2 cellular contexts compared by ENCODE assay signal in the genomic region with DNA sequence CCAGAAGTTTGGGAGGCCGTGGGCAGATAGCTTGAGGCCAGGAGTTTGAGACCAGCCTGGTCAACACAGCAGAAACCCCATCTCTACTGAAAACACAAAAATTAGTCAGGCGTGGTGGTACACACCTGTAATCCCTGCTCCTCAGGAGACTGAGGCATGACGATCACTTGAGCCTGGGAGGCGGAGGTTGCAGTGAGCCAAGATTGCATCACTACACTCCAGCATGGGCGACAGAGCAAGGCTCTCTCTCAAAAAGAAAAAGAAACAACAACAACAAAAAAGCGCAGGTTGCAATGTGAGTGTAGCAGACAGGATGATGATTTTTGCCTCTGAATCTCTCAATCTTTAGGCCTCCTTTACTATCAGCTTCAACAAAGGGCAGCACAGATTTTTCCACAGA.
TF ChIP-seq lines count a peak whose summit lies in the region.

No MANE protein-coding gene starts in this region.

TF ChIP-seq in GM23338, 12 proteins besides CTCF, POLR2A, EP300 and RAD21 (continued from another document):
- TF ChIP-seq, protein P1, sequence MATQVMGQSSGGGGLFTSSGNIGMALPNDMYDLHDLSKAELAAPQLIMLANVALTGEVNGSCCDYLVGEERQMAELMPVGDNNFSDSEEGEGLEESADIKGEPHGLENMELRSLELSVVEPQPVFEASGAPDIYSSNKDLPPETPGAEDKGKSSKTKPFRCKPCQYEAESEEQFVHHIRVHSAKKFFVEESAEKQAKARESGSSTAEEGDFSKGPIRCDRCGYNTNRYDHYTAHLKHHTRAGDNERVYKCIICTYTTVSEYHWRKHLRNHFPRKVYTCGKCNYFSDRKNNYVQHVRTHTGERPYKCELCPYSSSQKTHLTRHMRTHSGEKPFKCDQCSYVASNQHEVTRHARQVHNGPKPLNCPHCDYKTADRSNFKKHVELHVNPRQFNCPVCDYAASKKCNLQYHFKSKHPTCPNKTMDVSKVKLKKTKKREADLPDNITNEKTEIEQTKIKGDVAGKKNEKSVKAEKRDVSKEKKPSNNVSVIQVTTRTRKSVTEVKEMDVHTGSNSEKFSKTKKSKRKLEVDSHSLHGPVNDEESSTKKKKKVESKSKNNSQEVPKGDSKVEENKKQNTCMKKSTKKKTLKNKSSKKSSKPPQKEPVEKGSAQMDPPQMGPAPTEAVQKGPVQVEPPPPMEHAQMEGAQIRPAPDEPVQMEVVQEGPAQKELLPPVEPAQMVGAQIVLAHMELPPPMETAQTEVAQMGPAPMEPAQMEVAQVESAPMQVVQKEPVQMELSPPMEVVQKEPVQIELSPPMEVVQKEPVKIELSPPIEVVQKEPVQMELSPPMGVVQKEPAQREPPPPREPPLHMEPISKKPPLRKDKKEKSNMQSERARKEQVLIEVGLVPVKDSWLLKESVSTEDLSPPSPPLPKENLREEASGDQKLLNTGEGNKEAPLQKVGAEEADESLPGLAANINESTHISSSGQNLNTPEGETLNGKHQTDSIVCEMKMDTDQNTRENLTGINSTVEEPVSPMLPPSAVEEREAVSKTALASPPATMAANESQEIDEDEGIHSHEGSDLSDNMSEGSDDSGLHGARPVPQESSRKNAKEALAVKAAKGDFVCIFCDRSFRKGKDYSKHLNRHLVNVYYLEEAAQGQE (IDR thresholded peaks at IDR 0.05; ENCODE audit: unreplicated experiment): no peak
- TF ChIP-seq JUNB (IDR thresholded peaks at IDR 0.05; ENCODE audit: unreplicated experiment) (no peak), EZH2 (IDR thresholded peaks at IDR 0.05; ENCODE audit: low read depth, unreplicated experiment) (no peak), STAT1 (IDR thresholded peaks at IDR 0.05; ENCODE audit: unreplicated experiment) (no peak), NANOG (IDR thresholded peaks at IDR 0.05; ENCODE audit: borderline replicate concordance) (no peak), POLR2AphosphoS5 (IDR thresholded peaks at IDR 0.05; ENCODE audit: low read depth) (no peak), ZNF114 (CRISPR knock-in tag; IDR thresholded peaks at IDR 0.05) (no peak)
- TF ChIP-seq, protein P2, sequence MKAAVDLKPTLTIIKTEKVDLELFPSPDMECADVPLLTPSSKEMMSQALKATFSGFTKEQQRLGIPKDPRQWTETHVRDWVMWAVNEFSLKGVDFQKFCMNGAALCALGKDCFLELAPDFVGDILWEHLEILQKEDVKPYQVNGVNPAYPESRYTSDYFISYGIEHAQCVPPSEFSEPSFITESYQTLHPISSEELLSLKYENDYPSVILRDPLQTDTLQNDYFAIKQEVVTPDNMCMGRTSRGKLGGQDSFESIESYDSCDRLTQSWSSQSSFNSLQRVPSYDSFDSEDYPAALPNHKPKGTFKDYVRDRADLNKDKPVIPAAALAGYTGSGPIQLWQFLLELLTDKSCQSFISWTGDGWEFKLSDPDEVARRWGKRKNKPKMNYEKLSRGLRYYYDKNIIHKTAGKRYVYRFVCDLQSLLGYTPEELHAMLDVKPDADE (IDR thresholded peaks at IDR 0.05): no peak
- TF ChIP-seq, protein P3, sequence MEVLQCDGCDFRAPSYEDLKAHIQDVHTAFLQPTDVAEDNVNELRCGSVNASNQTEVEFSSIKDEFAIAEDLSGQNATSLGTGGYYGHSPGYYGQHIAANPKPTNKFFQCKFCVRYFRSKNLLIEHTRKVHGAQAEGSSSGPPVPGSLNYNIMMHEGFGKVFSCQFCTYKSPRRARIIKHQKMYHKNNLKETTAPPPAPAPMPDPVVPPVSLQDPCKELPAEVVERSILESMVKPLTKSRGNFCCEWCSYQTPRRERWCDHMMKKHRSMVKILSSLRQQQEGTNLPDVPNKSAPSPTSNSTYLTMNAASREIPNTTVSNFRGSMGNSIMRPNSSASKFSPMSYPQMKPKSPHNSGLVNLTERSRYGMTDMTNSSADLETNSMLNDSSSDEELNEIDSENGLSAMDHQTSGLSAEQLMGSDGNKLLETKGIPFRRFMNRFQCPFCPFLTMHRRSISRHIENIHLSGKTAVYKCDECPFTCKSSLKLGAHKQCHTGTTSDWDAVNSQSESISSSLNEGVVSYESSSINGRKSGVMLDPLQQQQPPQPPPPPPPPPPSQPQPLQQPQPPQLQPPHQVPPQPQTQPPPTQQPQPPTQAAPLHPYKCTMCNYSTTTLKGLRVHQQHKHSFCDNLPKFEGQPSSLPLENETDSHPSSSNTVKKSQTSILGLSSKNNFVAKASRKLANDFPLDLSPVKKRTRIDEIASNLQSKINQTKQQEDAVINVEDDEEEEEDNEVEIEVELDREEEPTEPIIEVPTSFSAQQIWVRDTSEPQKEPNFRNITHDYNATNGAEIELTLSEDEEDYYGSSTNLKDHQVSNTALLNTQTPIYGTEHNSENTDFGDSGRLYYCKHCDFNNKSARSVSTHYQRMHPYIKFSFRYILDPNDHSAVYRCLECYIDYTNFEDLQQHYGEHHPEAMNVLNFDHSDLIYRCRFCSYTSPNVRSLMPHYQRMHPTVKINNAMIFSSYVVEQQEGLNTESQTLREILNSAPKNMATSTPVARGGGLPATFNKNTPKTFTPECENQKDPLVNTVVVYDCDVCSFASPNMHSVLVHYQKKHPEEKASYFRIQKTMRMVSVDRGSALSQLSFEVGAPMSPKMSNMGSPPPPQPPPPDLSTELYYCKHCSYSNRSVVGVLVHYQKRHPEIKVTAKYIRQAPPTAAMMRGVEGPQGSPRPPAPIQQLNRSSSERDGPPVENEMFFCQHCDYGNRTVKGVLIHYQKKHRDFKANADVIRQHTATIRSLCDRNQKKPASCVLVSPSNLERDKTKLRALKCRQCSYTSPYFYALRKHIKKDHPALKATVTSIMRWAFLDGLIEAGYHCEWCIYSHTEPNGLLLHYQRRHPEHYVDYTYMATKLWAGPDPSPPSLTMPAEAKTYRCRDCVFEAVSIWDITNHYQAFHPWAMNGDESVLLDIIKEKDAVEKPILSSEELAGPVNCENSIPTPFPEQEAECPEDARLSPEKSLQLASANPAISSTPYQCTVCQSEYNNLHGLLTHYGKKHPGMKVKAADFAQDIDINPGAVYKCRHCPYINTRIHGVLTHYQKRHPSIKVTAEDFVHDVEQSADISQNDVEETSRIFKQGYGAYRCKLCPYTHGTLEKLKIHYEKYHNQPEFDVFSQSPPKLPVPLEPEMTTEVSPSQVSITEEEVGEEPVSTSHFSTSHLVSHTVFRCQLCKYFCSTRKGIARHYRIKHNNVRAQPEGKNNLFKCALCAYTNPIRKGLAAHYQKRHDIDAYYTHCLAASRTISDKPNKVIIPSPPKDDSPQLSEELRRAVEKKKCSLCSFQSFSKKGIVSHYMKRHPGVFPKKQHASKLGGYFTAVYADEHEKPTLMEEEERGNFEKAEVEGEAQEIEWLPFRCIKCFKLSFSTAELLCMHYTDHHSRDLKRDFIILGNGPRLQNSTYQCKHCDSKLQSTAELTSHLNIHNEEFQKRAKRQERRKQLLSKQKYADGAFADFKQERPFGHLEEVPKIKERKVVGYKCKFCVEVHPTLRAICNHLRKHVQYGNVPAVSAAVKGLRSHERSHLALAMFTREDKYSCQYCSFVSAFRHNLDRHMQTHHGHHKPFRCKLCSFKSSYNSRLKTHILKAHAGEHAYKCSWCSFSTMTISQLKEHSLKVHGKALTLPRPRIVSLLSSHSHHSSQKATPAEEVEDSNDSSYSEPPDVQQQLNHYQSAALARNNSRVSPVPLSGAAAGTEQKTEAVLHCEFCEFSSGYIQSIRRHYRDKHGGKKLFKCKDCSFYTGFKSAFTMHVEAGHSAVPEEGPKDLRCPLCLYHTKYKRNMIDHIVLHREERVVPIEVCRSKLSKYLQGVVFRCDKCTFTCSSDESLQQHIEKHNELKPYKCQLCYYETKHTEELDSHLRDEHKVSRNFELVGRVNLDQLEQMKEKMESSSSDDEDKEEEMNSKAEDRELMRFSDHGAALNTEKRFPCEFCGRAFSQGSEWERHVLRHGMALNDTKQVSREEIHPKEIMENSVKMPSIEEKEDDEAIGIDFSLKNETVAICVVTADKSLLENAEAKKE (CRISPR knock-in tag; IDR thresholded peaks at IDR 0.05): no peak

TF ChIP-seq in WTC11, 78 proteins besides CTCF, POLR2A, EP300 and RAD21:
- TF ChIP-seq, protein P4, sequence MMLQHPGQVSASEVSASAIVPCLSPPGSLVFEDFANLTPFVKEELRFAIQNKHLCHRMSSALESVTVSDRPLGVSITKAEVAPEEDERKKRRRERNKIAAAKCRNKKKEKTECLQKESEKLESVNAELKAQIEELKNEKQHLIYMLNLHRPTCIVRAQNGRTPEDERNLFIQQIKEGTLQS (CRISPR knock-in tag; conservative IDR thresholded peaks at IDR 0.05): no peak
- peak; percentile 82 for TF ChIP-seq GABPB1 (CRISPR knock-in tag; IDR thresholded peaks at IDR 0.05)
- no peak for TF ChIP-seq ZNF317 (CRISPR knock-in tag; IDR thresholded peaks at IDR 0.05; ENCODE audit: borderline replicate concordance, low read depth)
